Comparison of ENCODE assay signal across 17 cellular contexts in the genomic region with DNA sequence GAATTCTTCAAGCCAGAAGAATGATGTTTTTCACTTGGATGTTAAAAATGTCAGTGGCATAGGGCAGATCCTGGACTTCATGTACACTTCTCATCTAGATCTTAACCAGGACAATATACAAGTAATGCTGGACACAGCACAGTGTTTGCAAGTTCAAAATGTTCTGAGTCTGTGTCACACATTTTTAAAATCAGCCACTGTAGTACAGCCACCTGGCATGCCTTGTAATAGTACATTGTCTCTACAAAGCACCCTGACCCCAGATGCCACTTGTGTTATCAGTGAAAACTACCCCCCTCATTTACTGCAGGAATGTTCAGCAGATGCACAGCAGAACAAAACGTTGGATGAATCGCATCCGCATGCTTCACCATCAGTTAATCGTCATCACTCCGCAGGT. TPM values are rescaled to one million over a fixed set of nuclear protein-coding genes. Genes with fewer than 3 reads are reported as not detected.
DNase-seq lines count a peak whose midpoint lies in the region; ATAC-seq, FAIRE-seq and TF ChIP-seq lines count a peak whose summit lies in the region.
"Had no signal": no experiment of that assay in that cellular context is flagged by ENCODE, and none has a peak within 500 bp of the region (broad histone marks: within the 10 kb centered on the region; RNA-seq: fewer than 3 reads in every experiment).

No MANE protein-coding gene starts in this region.

- TF ChIP-seq POLR2A in GM12891 (IDR thresholded peaks at IDR 0.05; ENCODE audit: low read depth, low read length) = no peak

- CTCF ChIA-PET in activated CD8-positive, alpha-beta memory T cell treated with anti-CD3 and anti-CD28 coated beads, Interleukin-2, amount 10 ng/mL, durations not matched to agents 7 days and 5 days (lab: Charles Lee) = interaction anchor here (1.1 kb wide), 1 partner anchor 11 kb away, joined by 3 read pairs; no protein-coding TSS in a partner anchor

- peak; percentile 41 for FAIRE-seq in GM12891 (lab: Jason Lieb, UNC)
- FAIRE-seq: D721Med, GM12892 had no signal

- no peaks in the 10 kb centered on the region for H3K9me3 Mint-ChIP-seq in activated CD8-positive, alpha-beta memory T cell treated with anti-CD3 and anti-CD28 coated beads, Interleukin-2, amount 10 ng/mL, durations not matched to agents 7 days and 5 days (ENCODE audit: low read depth)
- H3K9me3 Mint-ChIP-seq in stimulated activated effector memory CD8-positive, alpha-beta T cell treated with anti-CD3 and anti-CD28 coated beads, Interleukin-12 subunit alpha, Interleukin-12 subunit beta, amount 100 ng/mL, for 72 hours = no peaks in the 10 kb centered on the region
- H3K9me3 Mint-ChIP-seq: CD14-positive monocyte; CD8-positive, alpha-beta T cell; HFFc6 had no signal

- ATAC-seq in activated CD8-positive, alpha-beta memory T cell treated with anti-CD3 and anti-CD28 coated beads, Interleukin-2, amount 10 ng/mL, durations not matched to agents 7 days and 5 days = no peak
- ATAC-seq in left lobe of liver = no peak
- ATAC-seq in stimulated activated effector memory CD8-positive, alpha-beta T cell treated with anti-CD3 and anti-CD28 coated beads, Interleukin-12 subunit alpha, Interleukin-12 subunit beta, amount 100 ng/mL, for 72 hours = no peak
- no peak for ATAC-seq in HG02852 (IDR thresholded peaks at IDR 0.05; ENCODE audit: unreplicated experiment)
- ATAC-seq: CD8-positive, alpha-beta T cell had no signal

- no peak overlapping the region for H3K4me3 Mint-ChIP-seq in activated CD8-positive, alpha-beta memory T cell treated with anti-CD3 and anti-CD28 coated beads, Interleukin-2, amount 10 ng/mL, durations not matched to agents 7 days and 5 days
- no peak overlapping the region for H3K4me3 Mint-ChIP-seq in stimulated activated effector memory CD8-positive, alpha-beta T cell treated with anti-CD3 and anti-CD28 coated beads, Interleukin-12 subunit alpha, Interleukin-12 subunit beta, amount 100 ng/mL, for 72 hours
- H3K4me3 Mint-ChIP-seq: CD14-positive monocyte; CD8-positive, alpha-beta T cell; HFFc6 had no signal

- peak; percentile 12 for DNase-seq in activated CD8-positive, alpha-beta memory T cell treated with anti-CD3 and anti-CD28 coated beads, Interleukin-2, amount 10 ng/mL, durations not matched to agents 7 days and 5 days
- no peak for DNase-seq in activated CD8-positive, alpha-beta memory T cell treated with anti-CD3 and anti-CD28 coated beads, Interleukin-2, amount 50 U/mL, for 4 hours
- DNase-seq in GM12891 (ENCODE audit: insufficient read length, low spot score) = no peak
- peak; percentile 3 for DNase-seq in left lobe of liver (ENCODE audit: low spot score)
- no peak for DNase-seq in stimulated activated effector memory CD8-positive, alpha-beta T cell treated with anti-CD3 and anti-CD28 coated beads, Interleukin-12 subunit alpha, Interleukin-12 subunit beta, amount 100 ng/mL, for 72 hours (ENCODE audit: low spot score in 2 of 2)
- DNase-seq in midbrain (lab: John Stamatoyannopoulos, UW) = no peak
- DNase-seq: CD8-positive, alpha-beta T cell; COR-L47; DMS153; DMS79 treated with DMSO at 0.1 percent for 48 hours; EL; HCEC 1CT; HFFc6 had no signal

- H3K27ac Mint-ChIP-seq in activated CD8-positive, alpha-beta memory T cell treated with anti-CD3 and anti-CD28 coated beads, Interleukin-2, amount 10 ng/mL, durations not matched to agents 7 days and 5 days = no peak overlapping the region
- peak overlapping the region; percentile 56 for H3K27ac Mint-ChIP-seq in stimulated activated effector memory CD8-positive, alpha-beta T cell treated with anti-CD3 and anti-CD28 coated beads, Interleukin-12 subunit alpha, Interleukin-12 subunit beta, amount 100 ng/mL, for 72 hours
- H3K27ac Mint-ChIP-seq: CD8-positive, alpha-beta T cell; HFFc6 had no signal

- H3K27me3 Mint-ChIP-seq in activated CD8-positive, alpha-beta memory T cell treated with anti-CD3 and anti-CD28 coated beads, Interleukin-2, amount 10 ng/mL, durations not matched to agents 7 days and 5 days = no peaks in the 10 kb centered on the region

- peaks cover 4% of the 10 kb centered on the region for H3K4me1 Mint-ChIP-seq in activated CD8-positive, alpha-beta memory T cell treated with anti-CD3 and anti-CD28 coated beads, Interleukin-2, amount 10 ng/mL, durations not matched to agents 7 days and 5 days
- H3K4me1 Mint-ChIP-seq in stimulated activated effector memory CD8-positive, alpha-beta T cell treated with anti-CD3 and anti-CD28 coated beads, Interleukin-12 subunit alpha, Interleukin-12 subunit beta, amount 100 ng/mL, for 72 hours = peaks cover 34% of the 10 kb centered on the region
- H3K4me1 Mint-ChIP-seq: CD14-positive monocyte had no signal

- H3K36me3 Mint-ChIP-seq in activated CD8-positive, alpha-beta memory T cell treated with anti-CD3 and anti-CD28 coated beads, Interleukin-2, amount 10 ng/mL, durations not matched to agents 7 days and 5 days = peaks cover 16% of the 10 kb centered on the region
- H3K36me3 Mint-ChIP-seq in stimulated activated effector memory CD8-positive, alpha-beta T cell treated with anti-CD3 and anti-CD28 coated beads, Interleukin-12 subunit alpha, Interleukin-12 subunit beta, amount 100 ng/mL, for 72 hours = peaks cover 49% of the 10 kb centered on the region

TF ChIP-seq in GM12891, 5 proteins besides CTCF, POLR2A, EP300 and RAD21:
- no peak for TF ChIP-seq PAX5 (IDR thresholded peaks at IDR 0.05; ENCODE audit: insufficient read depth, low read length, severe bottlenecking)
- TF ChIP-seq TAF1 (IDR thresholded peaks at IDR 0.05; ENCODE audit: low read depth, low read length) = no peak

RNA-seq across cellular contexts. Expression of a gene that starts 11.9 kb away (rescaled TPM):
- total RNA-seq in activated CD8-positive, alpha-beta memory T cell treated with anti-CD3 and anti-CD28 coated beads, Interleukin-2, amount 10 ng/mL, durations not matched to agents 7 days and 5 days = 1 to 10 TPM; 4.8 to 8.1 TPM
- polyA plus RNA-seq in GM12891 (2012; ENCODE audit: low read depth, missing spikeins) = 1.9 TPM
- total RNA-seq in left lobe of liver = 3.2 TPM

RNA-seq across cellular contexts. Expression of a gene that starts 12.0 kb away (rescaled TPM):
- 10 to 100 TPM; 47.0 to 49.9 TPM for total RNA-seq in activated CD8-positive, alpha-beta memory T cell treated with anti-CD3 and anti-CD28 coated beads, Interleukin-2, amount 10 ng/mL, durations not matched to agents 7 days and 5 days
- 30.7 TPM for polyA plus RNA-seq in GM12891 (2012; ENCODE audit: low read depth, missing spikeins)
- 3.0 TPM for total RNA-seq in left lobe of liver

RNA-seq across cellular contexts. Expression of a gene that starts 54.0 kb away (rescaled TPM):
- 10 to 100 TPM; 12.4 to 14.1 TPM for total RNA-seq in activated CD8-positive, alpha-beta memory T cell treated with anti-CD3 and anti-CD28 coated beads, Interleukin-2, amount 10 ng/mL, durations not matched to agents 7 days and 5 days
- 18.2 TPM for polyA plus RNA-seq in GM12891 (2012; ENCODE audit: low read depth, missing spikeins)
- 4.7 TPM for total RNA-seq in left lobe of liver

Comparison
In these comparisons a context has a peak if more than half of its experiments do, and no peak if none do; other contexts are left out.
1. DNase-seq: peak in activated CD8-positive, alpha-beta memory T cell treated with anti-CD3 and anti-CD28 coated beads, Interleukin-2, amount 10 ng/mL, durations not matched to agents 7 days and 5 days (single experiment) and left lobe of liver (single experiment); none in activated CD8-positive, alpha-beta memory T cell treated with anti-CD3 and anti-CD28 coated beads, Interleukin-2, amount 50 U/mL, for 4 hours (single experiment), GM12891 (single experiment), stimulated activated effector memory CD8-positive, alpha-beta T cell treated with anti-CD3 and anti-CD28 coated beads, Interleukin-12 subunit alpha, Interleukin-12 subunit beta, amount 100 ng/mL, for 72 hours (0 of 2) and midbrain (single experiment).
2. RNA of a gene that starts 12.0 kb away (total RNA-seq): 47.0 to 49.9 TPM in activated CD8-positive, alpha-beta memory T cell treated with anti-CD3 and anti-CD28 coated beads, Interleukin-2, amount 10 ng/mL, durations not matched to agents 7 days and 5 days; 3.0 TPM in left lobe of liver (single experiment); every median in the first group is over 10 times any median in the second.